1 cellular context compared by ENCODE assay signal in the genomic region with DNA sequence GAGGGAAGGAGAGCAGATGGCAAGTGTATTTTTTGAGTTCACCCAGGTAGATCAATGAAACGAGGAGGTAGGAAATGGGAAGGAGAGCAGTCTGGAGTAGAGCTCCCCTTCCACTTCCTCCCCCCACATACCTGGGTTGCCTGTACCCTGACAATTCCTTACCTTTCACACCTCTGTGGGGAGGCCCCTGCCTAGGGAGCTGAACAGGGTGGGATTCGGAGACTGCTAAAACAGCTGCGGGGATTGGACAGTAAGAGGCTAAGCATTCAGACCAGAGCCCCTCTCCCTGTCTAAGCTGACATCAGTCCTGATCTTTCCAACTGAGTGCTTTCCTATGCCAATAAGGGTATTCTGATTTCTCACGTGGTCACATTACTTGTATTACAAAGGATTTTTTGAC.
TF ChIP-seq lines count a peak whose summit lies in the region.

No MANE protein-coding gene starts in this region.

TF ChIP-seq in SK-N-SH, 30 proteins besides CTCF, POLR2A, EP300 and RAD21 (continued from another document):
- no peak for TF ChIP-seq REST (IDR thresholded peaks at IDR 0.05; ENCODE audit: low read depth, low read length)
- no peak for TF ChIP-seq ZBTB33 (IDR thresholded peaks at IDR 0.05; ENCODE audit: borderline replicate concordance, low read depth)
- no peak for TF ChIP-seq RCOR1 (IDR thresholded peaks at IDR 0.05; ENCODE audit: low read length)
- TF ChIP-seq, protein P1, sequence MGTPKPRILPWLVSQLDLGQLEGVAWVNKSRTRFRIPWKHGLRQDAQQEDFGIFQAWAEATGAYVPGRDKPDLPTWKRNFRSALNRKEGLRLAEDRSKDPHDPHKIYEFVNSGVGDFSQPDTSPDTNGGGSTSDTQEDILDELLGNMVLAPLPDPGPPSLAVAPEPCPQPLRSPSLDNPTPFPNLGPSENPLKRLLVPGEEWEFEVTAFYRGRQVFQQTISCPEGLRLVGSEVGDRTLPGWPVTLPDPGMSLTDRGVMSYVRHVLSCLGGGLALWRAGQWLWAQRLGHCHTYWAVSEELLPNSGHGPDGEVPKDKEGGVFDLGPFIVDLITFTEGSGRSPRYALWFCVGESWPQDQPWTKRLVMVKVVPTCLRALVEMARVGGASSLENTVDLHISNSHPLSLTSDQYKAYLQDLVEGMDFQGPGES (IDR thresholded peaks at IDR 0.05; ENCODE audit: low read depth, low read length): no peak
- no peak for TF ChIP-seq USF2 (IDR thresholded peaks at IDR 0.05; ENCODE audit: borderline replicate concordance, low read depth, low read length)
